In the genomic region with DNA sequence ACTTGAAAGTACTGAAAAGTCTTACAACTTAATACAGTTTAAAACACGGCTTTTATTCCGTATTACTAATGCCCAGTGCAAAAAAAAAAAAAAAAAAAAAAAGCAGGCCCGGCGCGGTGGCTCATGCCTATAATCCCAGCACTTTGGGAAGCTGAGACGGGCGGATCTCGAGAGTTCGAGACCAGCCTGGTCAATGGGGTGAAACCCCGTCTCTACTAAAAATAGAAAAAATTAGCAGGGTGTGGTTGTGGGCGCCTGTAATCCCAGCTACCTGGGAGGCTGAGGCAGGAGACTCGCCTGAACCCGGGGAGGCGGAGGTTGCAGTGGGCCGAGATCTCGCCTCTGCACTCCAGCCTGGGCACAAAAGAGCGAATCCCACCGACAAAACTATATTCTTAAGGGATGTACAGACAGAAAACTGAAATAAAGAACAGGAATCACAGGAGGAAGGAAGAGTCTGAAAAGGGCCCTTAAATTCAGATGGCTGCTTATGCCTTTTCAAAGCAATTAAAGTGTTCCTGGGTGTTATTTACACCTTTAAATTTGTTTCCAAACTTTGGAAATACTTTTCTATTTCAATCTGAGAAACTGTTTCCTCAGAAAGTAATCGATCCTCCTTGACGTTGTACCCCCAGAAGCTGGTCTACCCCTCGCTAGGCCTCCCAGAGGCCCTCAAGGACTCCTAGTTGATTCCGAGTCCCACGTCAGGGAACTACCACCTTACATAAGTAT, we compare ENCODE assay signal across 8 cellular contexts. TPM values are rescaled to one million over a fixed set of nuclear protein-coding genes. Genes with fewer than 3 reads are reported as not detected.
DNase-seq lines count a peak whose midpoint lies in the region; ATAC-seq and TF ChIP-seq lines count a peak whose summit lies in the region.

No MANE protein-coding gene starts in this region.

- peak overlapping the region; percentile 94 for H3K4me3 ChIP-seq in fibroblast of mammary gland (ENCODE audit: control insufficient read depth, low read depth, low read length)
- H3K4me3 ChIP-seq in psoas muscle, result peak overlapping the region; percentile 92

- peak overlapping the region; percentile 99 for H3K27ac Mint-ChIP-seq in activated CD8-positive, alpha-beta T cell treated with anti-CD3 and anti-CD28 coated beads, Interleukin-2, amount 10 ng/mL, durations not matched to agents 7 days and 5 days

- peak overlapping the region; percentile 100 for H3K27ac ChIP-seq in psoas muscle

- H3K36me3 Mint-ChIP-seq in activated CD8-positive, alpha-beta T cell treated with anti-CD3 and anti-CD28 coated beads, Interleukin-2, amount 10 ng/mL, durations not matched to agents 7 days and 5 days (ENCODE audit: low read depth), result peaks cover 82% of the 10 kb centered on the region

- TF ChIP-seq CTCF in fibroblast of mammary gland (conservative IDR thresholded peaks at IDR 0.05; ENCODE audit: control insufficient read depth, insufficient read depth, low read depth, low read length), result no peak
- no peak for TF ChIP-seq CTCF in psoas muscle (IDR thresholded peaks at IDR 0.05)
- no peak for TF ChIP-seq CTCF in GM20000 (IDR thresholded peaks at IDR 0.05; ENCODE audit: extremely low read depth, missing control alignments)

- peaks cover 31% of the 10 kb centered on the region for H3K4me1 ChIP-seq in psoas muscle

- WGBS in psoas muscle, 3 donors, result 1% methylated on average over 23 of the region's 23 CpGs

- intact Hi-C loops in psoas muscle (cut with DNase I), result loop anchor here in 1 of 2 donors (2.0 to 10.0 kb wide), 2 partner anchors 27 to 1103 kb away; a partner anchor contains a TSS

- no peaks in the 10 kb centered on the region for H3K36me3 ChIP-seq in psoas muscle (ENCODE audit: insufficient read depth in 1 of 2, low read depth in 1 of 2)

- H3K27me3 ChIP-seq in psoas muscle (ENCODE audit: insufficient read depth in 3 of 3, low read length in 2 of 3), result no peaks in the 10 kb centered on the region

- H3K9me3 Mint-ChIP-seq in activated CD8-positive, alpha-beta T cell treated with anti-CD3 and anti-CD28 coated beads, Interleukin-2, amount 10 ng/mL, durations not matched to agents 7 days and 5 days (ENCODE audit: insufficient read depth), result no peaks in the 10 kb centered on the region

- CTCF ChIA-PET in activated CD8-positive, alpha-beta T cell treated with anti-CD3 and anti-CD28 coated beads, Interleukin-2, amount 10 ng/mL, durations not matched to agents 7 days and 5 days (lab: Charles Lee), result interaction anchor here (1.4 to 4.3 kb wide), 3 partner anchors 13 to 71 kb away, joined by 5 to 72 read pairs (median 5); no protein-coding TSS in a partner anchor

- DNase-seq in NCI-H2227 (lab: John Stamatoyannopoulos, UW; ENCODE audit: unreplicated experiment), result peak; percentile 13
- no peak for DNase-seq in NCI-H2227 treated with DMSO at 0.1 percent for 48 hours (lab: John Stamatoyannopoulos, UW)
- peak; percentile 46 for DNase-seq in activated CD8-positive, alpha-beta T cell treated with anti-CD3 and anti-CD28 coated beads, Interleukin-2, amount 10 ng/mL, durations not matched to agents 7 days and 5 days
- no peak for DNase-seq in fibroblast of mammary gland (ENCODE audit: low read depth)
- no peak for DNase-seq in psoas muscle
- no peak for DNase-seq in NCI-H2171 treated with DMSO at 0.1 percent for 48 hours (lab: John Stamatoyannopoulos, UW)
- no peak for DNase-seq in middle frontal gyrus (ENCODE audit: extremely low spot score, low spot score)
- DNase-seq in GM20000 (ENCODE audit: low spot score), result no peak

- peaks cover 31% of the 10 kb centered on the region for H3K4me1 Mint-ChIP-seq in activated CD8-positive, alpha-beta T cell treated with anti-CD3 and anti-CD28 coated beads, Interleukin-2, amount 10 ng/mL, durations not matched to agents 7 days and 5 days (ENCODE audit: low read depth)

- peaks cover 2% of the 10 kb centered on the region for H3K27me3 Mint-ChIP-seq in activated CD8-positive, alpha-beta T cell treated with anti-CD3 and anti-CD28 coated beads, Interleukin-2, amount 10 ng/mL, durations not matched to agents 7 days and 5 days (ENCODE audit: low read depth)

- POLR2A ChIA-PET in activated CD8-positive, alpha-beta T cell treated with anti-CD3 and anti-CD28 coated beads, Interleukin-2, amount 10 ng/mL, durations not matched to agents 7 days and 5 days (lab: Charles Lee), result interaction anchor here (0.6 to 13.8 kb wide), 10 partner anchors 8 to 520 kb away, joined by 3 to 373 read pairs (median 4); a partner anchor contains a TSS

- ATAC-seq in activated CD8-positive, alpha-beta T cell treated with anti-CD3 and anti-CD28 coated beads, Interleukin-2, amount 10 ng/mL, durations not matched to agents 7 days and 5 days, result no peak
- no peak for ATAC-seq in psoas muscle

- peak overlapping the region; percentile 99 for H3K4me3 Mint-ChIP-seq in activated CD8-positive, alpha-beta T cell treated with anti-CD3 and anti-CD28 coated beads, Interleukin-2, amount 10 ng/mL, durations not matched to agents 7 days and 5 days

- no peaks in the 10 kb centered on the region for H3K9me3 ChIP-seq in psoas muscle

RNA-seq across cellular contexts. Expression of a gene that starts 2.1 kb away (rescaled TPM):
- 100 to 1,000 TPM in 1 of 2 experiments, 10 to 100 TPM in 1; 95.1 to 105 TPM for total RNA-seq in activated CD8-positive, alpha-beta T cell treated with anti-CD3 and anti-CD28 coated beads, Interleukin-2, amount 10 ng/mL, durations not matched to agents 7 days and 5 days
- 10 to 100 TPM; 24.0 to 40.9 (median 27.0) TPM for total RNA-seq in psoas muscle
- polyA plus RNA-seq in psoas muscle, result 10 to 100 TPM in 1 of 3 donors, 1 to 10 TPM in 2; 6.2 to 18.1 (median 7.3) TPM

Comparison
In these comparisons a context has a peak if more than half of its experiments do, and no peak if none do; other contexts are left out.
1. DNase-seq: peak in NCI-H2227 (single experiment) and activated CD8-positive, alpha-beta T cell treated with anti-CD3 and anti-CD28 coated beads, Interleukin-2, amount 10 ng/mL, durations not matched to agents 7 days and 5 days (single experiment); none in NCI-H2227 treated with DMSO at 0.1 percent for 48 hours (single experiment), fibroblast of mammary gland (single experiment), psoas muscle (0 of 2), NCI-H2171 treated with DMSO at 0.1 percent for 48 hours (single experiment), middle frontal gyrus (single experiment) and GM20000 (single experiment).